ENCODE assay signal across 9 cellular contexts in the genomic region with DNA sequence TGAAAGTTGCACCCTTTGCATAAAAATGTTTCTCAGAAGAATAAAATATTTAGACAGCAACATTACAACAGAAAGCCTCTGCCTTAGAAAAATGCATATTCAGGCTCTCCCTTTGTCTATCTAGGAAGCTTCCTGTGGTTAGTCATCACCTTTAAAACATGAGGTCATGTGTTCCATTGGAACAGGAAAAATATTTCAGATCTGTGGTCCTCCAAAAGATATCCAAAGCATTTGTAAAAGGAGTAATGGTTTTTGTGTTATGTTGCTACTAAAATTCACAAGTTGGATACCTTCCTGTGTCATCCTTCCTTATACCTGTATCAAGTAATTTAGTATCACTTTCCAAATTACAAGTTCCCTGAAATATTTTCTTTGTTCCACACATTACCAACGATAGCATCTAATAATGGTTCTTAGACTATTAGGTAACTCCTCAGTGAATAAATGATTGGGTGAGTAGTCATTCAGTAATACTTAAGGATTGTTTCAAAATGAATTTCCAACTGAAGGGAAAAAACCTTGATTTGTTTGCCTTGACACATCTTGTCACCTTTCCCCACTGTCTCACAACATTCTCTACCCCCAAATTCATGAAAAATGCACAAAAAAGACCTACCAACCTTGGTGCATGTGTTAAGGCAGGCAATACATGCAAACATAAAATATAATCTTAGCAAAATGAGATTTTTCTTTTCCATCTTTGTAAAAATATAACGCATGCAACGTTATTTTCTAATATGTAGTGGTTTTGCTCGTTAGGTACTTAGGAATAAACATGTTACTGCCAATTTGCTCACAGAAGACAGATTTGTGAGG. TPM values are rescaled to one million over a fixed set of nuclear protein-coding genes. Genes with fewer than 3 reads are reported as not detected.
DNase-seq lines count a peak whose midpoint lies in the region; ATAC-seq, FAIRE-seq and TF ChIP-seq lines count a peak whose summit lies in the region.
"Had no signal": no experiment of that assay in that cellular context is flagged by ENCODE, and none has a peak within 500 bp of the region (broad histone marks: within the 10 kb centered on the region; RNA-seq: fewer than 3 reads in every experiment).

No MANE protein-coding gene starts in this region.

- H3K27me3 ChIP-seq in IMR-90 (ENCODE audit: control insufficient read depth, insufficient read depth, low read length) (no peaks in the 10 kb centered on the region), bronchial epithelial cell (ENCODE audit: control insufficient read depth, insufficient read depth, low read length) (no peaks in the 10 kb centered on the region), mesenchymal stem cell (ENCODE audit: control insufficient read depth in 1 of 2, insufficient read depth in 1 of 2, low read length in 2 of 2) (peaks cover 0 to 5% of the 10 kb centered on the region in 2 experiments)
- H3K27me3 ChIP-seq in CD4-positive, alpha-beta T cell (ENCODE audit: control insufficient read depth, insufficient read depth, low read length): peaks cover 15% of the 10 kb centered on the region
- H3K27me3 ChIP-seq: tibial nerve had no signal

- H2AFZ ChIP-seq in IMR-90 (replicated peaks; ENCODE audit: low read length, poor library complexity) (no peak overlapping the region), mesenchymal stem cell (ENCODE audit: low read depth, low read length) (no peak overlapping the region)

- ATAC-seq in IMR-90 (ENCODE audit: low read depth): peak; percentile 42
- ATAC-seq in activated T-cell treated with anti-CD3 and anti-CD28 coated beads, Interleukin-2, amount 50 U/mL, for 72 hours (replicated peaks in 1 of 2): no peak
- ATAC-seq in CD4-positive, alpha-beta T cell (ENCODE audit: poor library complexity): no peak
- no peak for ATAC-seq in GM19351 (IDR thresholded peaks at IDR 0.05; ENCODE audit: unreplicated experiment)

- no peaks in the 10 kb centered on the region for H3K9me3 Mint-ChIP-seq in activated T-cell treated with anti-CD3 and anti-CD28 coated beads, Interleukin-2, amount 50 U/mL, for 72 hours
- no peaks in the 10 kb centered on the region for H3K9me3 Mint-ChIP-seq in CD4-positive, alpha-beta T cell

- H4K91ac ChIP-seq in IMR-90 (ENCODE audit: insufficient read depth, low read depth, low read length): peak overlapping the region; percentile 78; the same call in 1 of the 2 replicates
- H4K91ac ChIP-seq in mesenchymal stem cell (ENCODE audit: low read length): no peak overlapping the region

- intact Hi-C loops in IMR-90 (cut with micrococcal nuclease): loop anchor here (1.0 to 10.0 kb wide), 11 partner anchors 19 to 1081 kb away; partner anchors contain the start of genes ARID5B and RHOBTB1
- intact Hi-C loops in CD4-positive, alpha-beta T cell (cut with DNase I, micrococcal nuclease): loop anchor here (1.0 to 10.0 kb wide), 8 partner anchors 147 to 1337 kb away; no protein-coding TSS in a partner anchor

- H4K5ac ChIP-seq in IMR-90 (ENCODE audit: low read depth, low read length): peak overlapping the region; percentile 41; the same call in 1 of the 2 replicates

- H4K20me1 ChIP-seq in IMR-90 (ENCODE audit: insufficient read depth, low read length): no peaks in the 10 kb centered on the region

- H3K9ac ChIP-seq in IMR-90 (ENCODE audit: low read depth, low read length) (peak overlapping the region; percentile 14; the same call in 1 of the 2 replicates), mesenchymal stem cell (ENCODE audit: low read length) (peak overlapping the region; percentile 49)

- H3K23ac ChIP-seq in IMR-90 (ENCODE audit: low read depth, low read length) (no peak overlapping the region), mesenchymal stem cell (ENCODE audit: low read length in 2 of 2) (no peak overlapping the region)

- WGBS in IMR-90 (ENCODE audit: extremely low coverage in 2 of 2, insufficient read length in 1 of 2), 2 experiments: 0% methylated on average over 1 of the region's 4 CpGs; no CpG with 5 or more reads in 1 of the 2 experiments
- 0% methylated on average over 1 of the region's 4 CpGs for WGBS in mesenchymal stem cell

- no peaks in the 10 kb centered on the region for H3K9me3 ChIP-seq in IMR-90 (ENCODE audit: control insufficient read depth, insufficient read depth, low read length)
- H3K9me3 ChIP-seq in mesenchymal stem cell (ENCODE audit: control insufficient read depth, low read length): no peaks in the 10 kb centered on the region
- no peaks in the 10 kb centered on the region for H3K9me3 ChIP-seq in CD4-positive, alpha-beta T cell (ENCODE audit: control insufficient read depth, low read length)
- H3K9me3 ChIP-seq: tibial nerve had no signal

- H3K79me1 ChIP-seq in IMR-90 (ENCODE audit: low read depth in 1 of 2, low read length in 2 of 2) (no peaks in the 10 kb centered on the region), mesenchymal stem cell (replicated peaks; ENCODE audit: low read length, poor library complexity, severe bottlenecking) (peaks cover 6% of the 10 kb centered on the region)

- H3K4me1 ChIP-seq in IMR-90 (ENCODE audit: control insufficient read depth, insufficient read depth, low read length) (peaks cover 8% of the 10 kb centered on the region), mesenchymal stem cell (ENCODE audit: control insufficient read depth, insufficient read depth, low read depth, low read length) (peaks cover under 1% of the 10 kb centered on the region)

- peak overlapping the region; percentile 66; the same call in 1 of the 2 replicates for H3K14ac ChIP-seq in IMR-90 (replicated peaks; ENCODE audit: low read depth, low read length)
- H3K14ac ChIP-seq in mesenchymal stem cell (ENCODE audit: low read length in 2 of 2): no peak overlapping the region

- no peak overlapping the region for H3K27ac ChIP-seq in IMR-90 (ENCODE audit: insufficient read depth, low read length)
- H3K27ac ChIP-seq in mesenchymal stem cell (ENCODE audit: low read length, poor library complexity, severe bottlenecking): peak overlapping the region; percentile 79
- H3K27ac ChIP-seq in CD4-positive, alpha-beta T cell (ENCODE audit: low read depth, low read length): no peak overlapping the region

- in situ Hi-C loops in ACHN (cut with HindIII; ENCODE audit: low pct_ligation_motif_present, low pct_unique_long_range_greater_than_20kb, low sequenced_read_pairs) (loop anchor here (25.0 kb wide), 1 partner anchor 151 kb away; no protein-coding TSS in a partner anchor), IMR-90 (cut with MboI; ENCODE audit: low sequenced_read_pairs) (loop anchor here (5.0 to 10.0 kb wide), 2 partner anchors 151 to 321 kb away; no protein-coding TSS in a partner anchor)

- H3K4me1 Mint-ChIP-seq in activated T-cell treated with anti-CD3 and anti-CD28 coated beads, Interleukin-2, amount 50 U/mL, for 72 hours (ENCODE audit: low read depth): peaks cover 31% of the 10 kb centered on the region
- no peaks in the 10 kb centered on the region for H3K4me1 Mint-ChIP-seq in CD4-positive, alpha-beta T cell (ENCODE audit: low read depth)

- H3K4me3 Mint-ChIP-seq in activated T-cell treated with anti-CD3 and anti-CD28 coated beads, Interleukin-2, amount 50 U/mL, for 72 hours: peak overlapping the region in 1 of 2 donors; percentile 50
- no peak overlapping the region for H3K4me3 Mint-ChIP-seq in CD4-positive, alpha-beta T cell

- no peak overlapping the region for H2BK12ac ChIP-seq in mesenchymal stem cell (ENCODE audit: low read length in 2 of 2)

- TF ChIP-seq RAD21 in IMR-90 (IDR thresholded peaks at IDR 0.05; ENCODE audit: low read length): no peak

- H2BK120ac ChIP-seq in IMR-90 (ENCODE audit: low read depth, low read length) (peak overlapping the region; percentile 93), mesenchymal stem cell (ENCODE audit: low read depth, low read length) (no peak overlapping the region)

- H3K56ac ChIP-seq in IMR-90 (ENCODE audit: extremely low read depth, insufficient read depth, low read length): peak overlapping the region; percentile 50; the same call in 1 of the 2 replicates

- BruUV-seq in IMR-90 (replicated peaks; lab: Mats Ljungman, UMichigan): no TSS peak

- peaks cover 3% of the 10 kb centered on the region; the same call in 1 of the 2 replicates for H3K9me1 ChIP-seq in IMR-90 (ENCODE audit: insufficient read depth, low read length)

- H3K4ac ChIP-seq in IMR-90 (ENCODE audit: low read depth, low read length) (peak overlapping the region; percentile 86; the same call in 1 of the 2 replicates), mesenchymal stem cell (ENCODE audit: low read depth in 1 of 2, low read length in 2 of 2) (no peak overlapping the region)

- H3K27me3 Mint-ChIP-seq in activated T-cell treated with anti-CD3 and anti-CD28 coated beads, Interleukin-2, amount 50 U/mL, for 72 hours (ENCODE audit: low read depth): peaks cover 18% of the 10 kb centered on the region
- H3K27me3 Mint-ChIP-seq in CD4-positive, alpha-beta T cell: peaks cover 27% of the 10 kb centered on the region

- POLR2A ChIA-PET in IMR-90 (lab: Charles Lee; ENCODE audit: unreplicated experiment): interaction anchor here (1.0 kb wide), 1 partner anchor 19 kb away, joined by 3 read pairs; the partner anchor contains the start of gene RHOBTB1
- POLR2A ChIA-PET in CD4-positive, alpha-beta T cell (lab: Charles Lee): no interaction called here

- H2BK20ac ChIP-seq in IMR-90 (ENCODE audit: low read depth, low read length): peak overlapping the region; percentile 91

- peak overlapping the region; percentile 83 for H2BK5ac ChIP-seq in IMR-90 (ENCODE audit: low read depth, low read length, poor library complexity, severe bottlenecking)
- H2BK5ac ChIP-seq in mesenchymal stem cell (ENCODE audit: low read depth, low read length, poor library complexity, severe bottlenecking): no peak overlapping the region

- H2BK15ac ChIP-seq in IMR-90 (ENCODE audit: low read depth, low read length) (0 out of 3 replicates have a peak overlapping the region, but pooled peaks have one; percentile 40), mesenchymal stem cell (ENCODE audit: low read depth, poor library complexity, severe bottlenecking) (no peak overlapping the region)

- no peak for TF ChIP-seq POLR2A in IMR-90 (IDR thresholded peaks at IDR 0.05; ENCODE audit: low read depth, low read length)

- peak overlapping the region in 1 of 2 experiments; percentile 79; a peak in 1 of 4 replicates for H4K8ac ChIP-seq in IMR-90 (ENCODE audit: low read depth in 2 of 2, low read length in 2 of 2)
- H4K8ac ChIP-seq in mesenchymal stem cell (ENCODE audit: low read length): no peak overlapping the region

- H3K27ac Mint-ChIP-seq in activated T-cell treated with anti-CD3 and anti-CD28 coated beads, Interleukin-2, amount 50 U/mL, for 72 hours: no peak overlapping the region
- no peak overlapping the region for H3K27ac Mint-ChIP-seq in CD4-positive, alpha-beta T cell

- no peak for FAIRE-seq in bronchial epithelial cell (lab: Jason Lieb, UNC)

- H3K18ac ChIP-seq in IMR-90 (ENCODE audit: low read depth, low read length): peak overlapping the region; percentile 66
- peak overlapping the region in 1 of 2 experiments; percentile 28 for H3K18ac ChIP-seq in mesenchymal stem cell (ENCODE audit: low read depth in 1 of 2, low read length in 2 of 2)

- TF ChIP-seq CTCF in IMR-90 (conservative IDR thresholded peaks at IDR 0.05; ENCODE audit: low read depth, low read length): no peak
- TF ChIP-seq CTCF in bronchial epithelial cell (IDR thresholded peaks at IDR 0.05; ENCODE audit: insufficient read depth, low read length, severe bottlenecking): no peak
- TF ChIP-seq CTCF in CD4-positive, alpha-beta T cell (IDR thresholded peaks at IDR 0.05): no peak

- CTCF ChIA-PET in IMR-90 (lab: Yijun Ruan, JAX): interaction anchor here (1.0 to 1.1 kb wide), 2 partner anchors 13 to 319 kb away, joined by 3 read pairs; no protein-coding TSS in a partner anchor
- CTCF ChIA-PET in CD4-positive, alpha-beta T cell (lab: Charles Lee): no interaction called here

- peak overlapping the region; percentile 85; the same call in 1 of the 2 replicates for H2AK5ac ChIP-seq in IMR-90 (ENCODE audit: low read depth, low read length)
- H2AK5ac ChIP-seq in mesenchymal stem cell (ENCODE audit: low read length, severe bottlenecking): no peak overlapping the region

- peak; percentile 51 for DNase-seq in ACHN
- DNase-seq in IMR-90: peak; percentile 72
- peak; percentile 78 for DNase-seq in bronchial epithelial cell (ENCODE audit: low read depth)
- peak; percentile 68 for DNase-seq in mesenchymal stem cell
- DNase-seq in activated T-cell treated with anti-CD3 and anti-CD28 coated beads, Interleukin-2, amount 50 U/mL, for 72 hours: no peak
- DNase-seq in CD4-positive, alpha-beta T cell: no peak
- DNase-seq in globus pallidus (ENCODE audit: low spot score): no peak

- dilution Hi-C loops in IMR-90 (cut with HindIII; ENCODE audit: low sequenced_read_pairs, unreplicated experiment): no loop called here

- H2AK9ac ChIP-seq in IMR-90 (replicated peaks; ENCODE audit: low read depth, low read length, poor library complexity): no peak overlapping the region

- H3K36me3 ChIP-seq in IMR-90 (ENCODE audit: control insufficient read depth, insufficient read depth, low read length) (no peaks in the 10 kb centered on the region), bronchial epithelial cell (ENCODE audit: control insufficient read depth, insufficient read depth, low read length) (no peaks in the 10 kb centered on the region), mesenchymal stem cell (ENCODE audit: control insufficient read depth in 1 of 2, insufficient read depth in 2 of 2, low read depth in 1 of 2, low read length in 2 of 2) (no peaks in the 10 kb centered on the region)
- H3K36me3 ChIP-seq: tibial nerve had no signal

- no peak overlapping the region for H3K4me3 ChIP-seq in IMR-90 (ENCODE audit: insufficient read depth, low read depth, low read length)
- H3K4me3 ChIP-seq in bronchial epithelial cell (ENCODE audit: low read depth, low read length): no peak overlapping the region
- H3K4me3 ChIP-seq in mesenchymal stem cell (ENCODE audit: insufficient read depth in 1 of 2, low read depth in 1 of 2, low read length in 2 of 2): peak overlapping the region in 1 of 2 experiments; percentile 25

- H3K4me2 ChIP-seq in IMR-90 (ENCODE audit: low read depth, low read length) (peak overlapping the region; percentile 44), mesenchymal stem cell (ENCODE audit: low read length, poor library complexity, severe bottlenecking) (no peak overlapping the region)

- H3K36me3 Mint-ChIP-seq in activated T-cell treated with anti-CD3 and anti-CD28 coated beads, Interleukin-2, amount 50 U/mL, for 72 hours (ENCODE audit: insufficient read depth in 2 of 2): no peaks in the 10 kb centered on the region
- H3K36me3 Mint-ChIP-seq in CD4-positive, alpha-beta T cell (ENCODE audit: low read depth): no peaks in the 10 kb centered on the region

RNA-seq across cellular contexts. Expression of gene RHOBTB1, which starts 19.7 kb away (rescaled TPM):
- total RNA-seq in IMR-90 (2012; rRNA removed) (15.2 and 18.9 TPM in 2 replicates), bronchial epithelial cell (3.5 and 6.3 TPM in 2 replicates)
- polyA plus RNA-seq in IMR-90 (2012; rRNA removed): 8.8 and 8.9 TPM in 2 replicates
- polyA plus RNA-seq in IMR-90 (2012; cell fraction: cytosol; rRNA removed): 3.7 and 4.9 TPM in 2 replicates
- 3.6 and 19.2 TPM in 2 replicates for polyA plus RNA-seq in IMR-90 (2012; cell fraction: nucleus; rRNA removed; ENCODE audit: low replicate concordance)
- polyA plus RNA-seq in mesenchymal stem cell (2013, experiment 1 of 2): 60.2 TPM
- 60.6 TPM for polyA plus RNA-seq in mesenchymal stem cell (2013, experiment 2 of 2)
- total RNA-seq in activated T-cell treated with anti-CD3 and anti-CD28 coated beads, Interleukin-2, amount 50 U/mL, for 72 hours: under 1 TPM in 1 of 2 donors, not detected in 1; 0.77 TPM
- not detected for total RNA-seq in CD4-positive, alpha-beta T cell

Comparison
In these comparisons a context has a peak if more than half of its experiments do, and no peak if none do; other contexts are left out.
1. DNase-seq: peak in ACHN (single experiment), IMR-90 (single experiment), bronchial epithelial cell (single experiment) and mesenchymal stem cell (single experiment); none in activated T-cell treated with anti-CD3 and anti-CD28 coated beads, Interleukin-2, amount 50 U/mL, for 72 hours (0 of 2), CD4-positive, alpha-beta T cell (0 of 10) and globus pallidus (single experiment).